Comparison of ENCODE assay signal across 17 cellular contexts in genomic region chrX:149372861-149373260, GRCh38.
"Had no signal": no experiment of that assay in that cellular context is flagged by ENCODE, and none has a peak within 500 bp of the region (broad histone marks: within the 10 kb centered on the region; RNA-seq: fewer than 3 reads in every experiment).

No MANE protein-coding gene starts in this region.

- H3K36me3 Mint-ChIP-seq: activated naive CD4-positive, alpha-beta T cell treated with anti-CD3 and anti-CD28 coated beads, Interleukin-2, amount 50 U/mL, for 24 hours; natural killer cell treated with Interleukin-12 subunit alpha and Interleukin-12 subunit beta and Interleukin-15 and Interleukin-18, amount 100 ng/mL, for 72 hours; stimulated activated memory B cell treated with anti-CD40 and anti-IgM and Interleukin-4, amounts not matched to agents 10 μg/mL and 1 μg/mL and 100 μg/mL, for 72 hours had no signal

- H3K9me3 Mint-ChIP-seq: activated B cell treated with CpG ODN at 0.5 μM for 24 hours; activated CD4-positive, alpha-beta T cell treated with anti-CD3 and anti-CD28 coated beads, Interleukin-2, amount 10 ng/mL, durations not matched to agents 7 days and 5 days; activated naive CD4-positive, alpha-beta T cell treated with anti-CD3 and anti-CD28 coated beads, Interleukin-2, amount 50 U/mL, for 24 hours; natural killer cell treated with Interleukin-12 subunit alpha and Interleukin-12 subunit beta and Interleukin-15 and Interleukin-18, amount 100 ng/mL, for 72 hours had no signal

- FAIRE-seq: TTC549 had no signal

- H3K27me3 Mint-ChIP-seq: activated B cell treated with CpG ODN at 0.5 μM for 24 hours; activated CD4-positive, alpha-beta T cell treated with anti-CD3 and anti-CD28 coated beads, Interleukin-2, amount 10 ng/mL, durations not matched to agents 7 days and 5 days; activated naive CD4-positive, alpha-beta T cell treated with anti-CD3 and anti-CD28 coated beads, Interleukin-2, amount 50 U/mL, for 24 hours; progenitor cell of endocrine pancreas; stimulated activated memory B cell treated with anti-CD40 and anti-IgM and Interleukin-4, amounts not matched to agents 10 μg/mL and 1 μg/mL and 100 μg/mL, for 72 hours had no signal

- H3K27ac Mint-ChIP-seq: activated B cell treated with CpG ODN at 0.5 μM for 24 hours; activated CD4-positive, alpha-beta T cell treated with anti-CD3 and anti-CD28 coated beads, Interleukin-2, amount 10 ng/mL, durations not matched to agents 7 days and 5 days; activated naive CD4-positive, alpha-beta T cell treated with anti-CD3 and anti-CD28 coated beads, Interleukin-2, amount 50 U/mL, for 24 hours; endodermal cell; natural killer cell treated with Interleukin-12 subunit alpha and Interleukin-12 subunit beta and Interleukin-15 and Interleukin-18, amount 100 ng/mL, for 72 hours; progenitor cell of endocrine pancreas; stimulated activated memory B cell treated with anti-CD40 and anti-IgM and Interleukin-4, amounts not matched to agents 10 μg/mL and 1 μg/mL and 100 μg/mL, for 72 hours had no signal

- H3K36me3 ChIP-seq: tibial artery, uterus had no signal

- H3K4me3 Mint-ChIP-seq: activated B cell treated with CpG ODN at 0.5 μM for 24 hours; activated CD4-positive, alpha-beta T cell treated with anti-CD3 and anti-CD28 coated beads, Interleukin-2, amount 10 ng/mL, durations not matched to agents 7 days and 5 days; activated naive CD4-positive, alpha-beta T cell treated with anti-CD3 and anti-CD28 coated beads, Interleukin-2, amount 50 U/mL, for 24 hours; endodermal cell; natural killer cell treated with Interleukin-12 subunit alpha and Interleukin-12 subunit beta and Interleukin-15 and Interleukin-18, amount 100 ng/mL, for 72 hours; stimulated activated memory B cell treated with anti-CD40 and anti-IgM and Interleukin-4, amounts not matched to agents 10 μg/mL and 1 μg/mL and 100 μg/mL, for 72 hours had no signal

- H3K27ac ChIP-seq: tibial artery, uterus had no signal

- H3K27me3 ChIP-seq: tibial artery, uterus had no signal

- H3K9me3 ChIP-seq: mucosa of descending colon, tibial artery, uterus had no signal

- H3K4me1 ChIP-seq: tibial artery, uterus had no signal

- H3K4me1 Mint-ChIP-seq: activated B cell treated with CpG ODN at 0.5 μM for 24 hours; activated CD4-positive, alpha-beta T cell treated with anti-CD3 and anti-CD28 coated beads, Interleukin-2, amount 10 ng/mL, durations not matched to agents 7 days and 5 days; activated naive CD4-positive, alpha-beta T cell treated with anti-CD3 and anti-CD28 coated beads, Interleukin-2, amount 50 U/mL, for 24 hours; stimulated activated memory B cell treated with anti-CD40 and anti-IgM and Interleukin-4, amounts not matched to agents 10 μg/mL and 1 μg/mL and 100 μg/mL, for 72 hours had no signal

- DNase-seq: activated B cell treated with CpG ODN at 0.5 μM for 24 hours; activated CD4-positive, alpha-beta T cell treated with anti-CD3 and anti-CD28 coated beads, Interleukin-2, amount 10 ng/mL, durations not matched to agents 7 days and 5 days; activated T-cell treated with anti-CD3 and anti-CD28 coated beads, Interleukin-2, amount 50 U/mL, for 1 hour; dermis blood vessel endothelial cell; endodermal cell; left colon; mucosa of descending colon; occipital lobe; right cardiac atrium; tibial artery; uterus had no signal

- H3K4me3 ChIP-seq: mucosa of descending colon, smooth muscle cell, tibial artery, uterus had no signal
